In the genomic region with DNA sequence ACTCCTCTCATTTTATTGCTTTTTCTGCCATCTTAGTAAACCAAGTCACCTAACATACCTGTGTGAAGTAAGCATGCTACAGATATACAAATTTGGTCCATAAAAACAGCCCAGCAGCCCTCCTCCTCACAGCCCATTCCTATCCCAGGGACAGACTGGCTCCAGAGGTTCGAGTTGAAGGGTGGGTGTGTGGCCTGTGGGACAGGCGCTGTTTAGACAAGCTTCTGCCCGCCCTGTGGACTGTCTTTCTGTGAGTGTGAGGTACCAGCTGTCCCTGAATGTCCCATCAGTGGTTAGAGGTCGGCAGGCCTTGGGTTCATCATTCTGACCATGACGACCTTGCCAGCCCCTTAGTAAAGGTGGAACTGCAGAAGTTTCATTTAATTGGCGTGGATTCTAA, we compare ENCODE assay signal across 30 cellular contexts.
DNase-seq lines count a peak whose midpoint lies in the region; FAIRE-seq and TF ChIP-seq lines count a peak whose summit lies in the region.
"Had no signal": no experiment of that assay in that cellular context is flagged by ENCODE, and none has a peak within 500 bp of the region (broad histone marks: within the 10 kb centered on the region; RNA-seq: fewer than 3 reads in every experiment).

No MANE protein-coding gene starts in this region.

- POLR2A ChIA-PET in GM10248 (lab: Yijun Ruan, JAX): no interaction called here
- POLR2A ChIA-PET in OCI-LY7 (lab: Charles Lee): interaction anchor here (0.5 to 10.8 kb wide), 7 partner anchors 10 to 118 kb away, joined by 3 to 170 read pairs (median 5); no protein-coding TSS in a partner anchor

- H3K4me3 ChIP-seq in OCI-LY7 (ENCODE audit: low read depth, low read length, poor library complexity, severe bottlenecking): peak overlapping the region; percentile 74
- H3K4me3 ChIP-seq: esophagus squamous epithelium, heart left ventricle, prostate gland, tibial artery, vagina had no signal

- H3K9me3 ChIP-seq in OCI-LY7 (ENCODE audit: low read length): peaks cover 14% of the 10 kb centered on the region
- H3K9me3 ChIP-seq: esophagus squamous epithelium, heart left ventricle, prostate gland, tibial artery, vagina had no signal

- H3K4me2 ChIP-seq in OCI-LY7 (ENCODE audit: low read length): peak overlapping the region; percentile 97

- intact Hi-C loops in OCI-LY7 (cut with micrococcal nuclease; ENCODE audit: unreplicated experiment): loop anchor here (1.0 to 10.0 kb wide), 4 partner anchors 36 to 541 kb away; a partner anchor contains a TSS

- no peaks in the 10 kb centered on the region for H3K9me2 ChIP-seq in OCI-LY7 (ENCODE audit: insufficient read depth, low read length)

- H3K27ac ChIP-seq in OCI-LY7 (ENCODE audit: low read depth, low read length, poor library complexity, severe bottlenecking): peak overlapping the region; percentile 99
- H3K27ac ChIP-seq: esophagus squamous epithelium, foreskin keratinocyte, prostate gland, tibial artery, vagina had no signal

- no peak overlapping the region for H2AFZ ChIP-seq in OCI-LY7 (ENCODE audit: low read length)

- peaks cover 51% of the 10 kb centered on the region; the same call in 1 of the 2 replicates for H3K79me2 ChIP-seq in OCI-LY7 (ENCODE audit: insufficient read depth, low read depth, low read length)

- peaks cover 95% of the 10 kb centered on the region for H3K4me1 ChIP-seq in OCI-LY7 (ENCODE audit: insufficient read depth, low read length, poor library complexity, severe bottlenecking)
- H3K4me1 ChIP-seq: foreskin keratinocyte, tibial artery, vagina had no signal

- no peak for FAIRE-seq in frontal cortex (lab: Jason Lieb, UNC)
- FAIRE-seq: endometrium, keratinocyte had no signal

- DNase-seq in activated CD8-positive, alpha-beta memory T cell treated with anti-CD3 and anti-CD28 coated beads for 24 hours: peak; percentile 41
- no peak for DNase-seq in activated CD8-positive, alpha-beta memory T cell treated with anti-CD3 and anti-CD28 coated beads, Interleukin-2, amount 50 U/mL, for 4 hours
- DNase-seq in GM10248 (ENCODE audit: extremely low spot score): peak; percentile 11
- peak; percentile 38 for DNase-seq in OCI-LY7 (ENCODE audit: low spot score)
- DNase-seq in mucosa of gallbladder (ENCODE audit: low spot score): peak; percentile 5
- no peak for DNase-seq in frontal cortex (ENCODE audit: low spot score in 2 of 2)
- no peak for DNase-seq in GM19240 (ENCODE audit: insufficient read length, low spot score)
- DNase-seq in amygdala (lab: John Stamatoyannopoulos, UW): no peak
- DNase-seq: activated naive CD4-positive, alpha-beta T cell; activated T-cell treated with anti-CD3 and anti-CD28 coated beads, Interleukin-2, amount 50 U/mL, for 4 hours; CD8-positive, alpha-beta memory T cell; central memory CD4-positive, alpha-beta T cell; DMS 273 treated with DMSO at 0.1 percent for 48 hours; EL; esophagus squamous epithelium; foreskin keratinocyte; heart left ventricle; HFFc6; midbrain; NCI-H1105; NCI-H187; NCI-H82; nucleus accumbens; stimulated activated CD4-positive, alpha-beta T cell treated with anti-CD3 and anti-CD28 coated beads, Interleukin-12 subunit alpha, Interleukin-12 subunit beta, amount 100 ng/mL, for 4 hours; stimulated activated CD4-positive, alpha-beta T cell treated with anti-CD3 and anti-CD28 coated beads, Interleukin-2, amount 100 ng/mL, for 48 hours had no signal

- H4K20me1 ChIP-seq in OCI-LY7 (ENCODE audit: insufficient read depth, low read length): no peaks in the 10 kb centered on the region

- BruUV-seq in OCI-LY7 (replicated peaks; lab: Mats Ljungman, UMichigan): TSS peak; percentile 43

- CTCF ChIA-PET in GM10248 (lab: Yijun Ruan, JAX): no interaction called here
- CTCF ChIA-PET in OCI-LY7 (lab: Charles Lee; ENCODE audit: unreplicated experiment): interaction anchor here (1.5 to 2.2 kb wide), 2 partner anchors 21 to 24 kb away, joined by 8 read pairs; no protein-coding TSS in a partner anchor

- TF ChIP-seq CTCF in GM10248 (IDR thresholded peaks at IDR 0.05; ENCODE audit: control extremely low read depth, extremely low read depth, low read depth, missing control alignments): no peak
- no peak for TF ChIP-seq CTCF in OCI-LY7 (conservative IDR thresholded peaks at IDR 0.05; ENCODE audit: low read length)

- H3K36me3 ChIP-seq in OCI-LY7 (ENCODE audit: insufficient read depth, low read length): peaks cover 61% of the 10 kb centered on the region
- H3K36me3 ChIP-seq: esophagus squamous epithelium, prostate gland, vagina had no signal

Comparison
In these comparisons a context has a peak if more than half of its experiments do, and no peak if none do; other contexts are left out.
1. DNase-seq: peak in activated CD8-positive, alpha-beta memory T cell treated with anti-CD3 and anti-CD28 coated beads for 24 hours (single experiment), GM10248 (single experiment), OCI-LY7 (single experiment) and mucosa of gallbladder (single experiment); none in activated CD8-positive, alpha-beta memory T cell treated with anti-CD3 and anti-CD28 coated beads, Interleukin-2, amount 50 U/mL, for 4 hours (single experiment), frontal cortex (0 of 2), GM19240 (single experiment) and amygdala (0 of 56).